Comparison of ENCODE assay signal across 19 cellular contexts in the genomic region with DNA sequence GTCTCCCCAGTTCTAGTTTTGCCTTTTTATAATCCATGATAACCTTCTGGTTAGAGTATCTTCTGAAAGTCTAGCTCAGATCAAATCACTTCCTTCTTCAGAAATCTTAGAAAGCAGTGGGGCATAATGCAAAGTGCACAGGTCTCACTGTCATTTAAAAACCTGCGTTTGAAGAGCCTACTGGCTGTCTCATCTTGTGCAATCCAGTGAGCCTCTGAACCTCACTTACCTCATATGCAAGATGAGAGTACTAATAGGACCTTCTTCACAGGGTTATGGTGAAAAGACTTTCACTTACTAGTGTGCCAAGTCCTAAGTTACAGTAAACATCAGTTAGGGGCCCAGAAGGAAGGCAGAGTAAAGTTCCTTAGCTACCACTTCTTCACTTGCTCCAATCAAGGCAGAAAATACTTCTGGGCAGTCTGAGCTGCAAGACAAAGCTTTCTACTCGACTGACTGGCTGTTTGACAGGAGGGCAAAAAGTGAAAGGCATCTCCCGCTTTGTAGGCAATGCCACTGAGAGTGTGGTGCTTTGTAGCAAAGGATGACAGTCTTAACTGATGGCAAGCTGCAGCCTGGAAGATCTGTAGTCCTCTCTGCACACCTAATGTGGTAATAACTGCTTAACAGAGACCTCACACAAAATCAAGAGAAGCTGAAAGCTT.
A peak's percentile ranks its signal among the peaks of the same experiment; 100 is the strongest.
DNase-seq lines count a peak whose midpoint lies in the region; ATAC-seq and TF ChIP-seq lines count a peak whose summit lies in the region.
"Had no signal": no experiment of that assay in that cellular context is flagged by ENCODE, and none has a peak within 500 bp of the region (broad histone marks: within the 10 kb centered on the region; RNA-seq: fewer than 3 reads in every experiment).

No MANE protein-coding gene starts in this region.

- CTCF ChIA-PET in SK-N-SH (lab: Yijun Ruan, JAX) = no interaction called here

- H3K9me2 ChIP-seq in SK-N-SH = no peaks in the 10 kb centered on the region

- peaks cover 11% of the 10 kb centered on the region for H3F3A ChIP-seq in SK-N-SH (replicated peaks; ENCODE audit: insufficient read depth)

- H3K27ac ChIP-seq in cardiac muscle cell (peak overlapping the region; percentile 96), right cardiac atrium (ENCODE audit: low read length) (no peak overlapping the region), SK-N-SH (ENCODE audit: low read depth in 2 of 2, low read length in 1 of 2) (peak overlapping the region; percentile 71 to 87)
- H3K27ac ChIP-seq: heart right ventricle, RWPE1 had no signal

- no peak overlapping the region for H3K9ac ChIP-seq in SK-N-SH

- H3K36me3 ChIP-seq in cardiac muscle cell = no peaks in the 10 kb centered on the region
- H3K36me3 ChIP-seq in SK-N-SH (replicated peaks in 1 of 2; ENCODE audit: control insufficient read depth in 1 of 2, insufficient read depth in 2 of 2, low read length in 1 of 2) = no peaks in the 10 kb centered on the region
- H3K36me3 ChIP-seq: heart right ventricle, right atrium auricular region had no signal

- no peak for DNase-seq in cardiac muscle cell (ENCODE audit: low read depth in 1 of 2, low spot score in 1 of 2)
- DNase-seq in right cardiac atrium = no peak
- DNase-seq in SK-N-SH = no peak
- DNase-seq in fibroblast of mammary gland (ENCODE audit: low read depth) = peak; percentile 15
- no peak for DNase-seq in iPS-NIHi7 (ENCODE audit: extremely low spot score)
- DNase-seq: activated CD4-positive, CD25-positive, alpha-beta regulatory T cell; activated CD8-positive, alpha-beta memory T cell treated with anti-CD3 and anti-CD28 coated beads for 24 hours; activated naive CD4-positive, alpha-beta T cell treated with anti-CD3 and anti-CD28 coated beads, Interleukin-2, amount 50 U/mL, for 16 hours; activated T-cell treated with anti-CD3 and anti-CD28 coated beads, Interleukin-2, amount 50 U/mL, for 4 hours; CD4-positive, alpha-beta T cell; endodermal cell; heart right ventricle; immature natural killer cell; T-helper 9 cell had no signal

- no peak overlapping the region for H2AFZ ChIP-seq in SK-N-SH (ENCODE audit: low read depth)

- H4K20me1 ChIP-seq in SK-N-SH (ENCODE audit: insufficient read depth) = no peaks in the 10 kb centered on the region

- peak overlapping the region; percentile 19; the same call in 1 of the 2 replicates for H3K4me2 ChIP-seq in SK-N-SH

- POLR2A ChIA-PET in SK-N-SH (lab: Yijun Ruan, JAX) = no interaction called here

- H3K9me3 ChIP-seq in cardiac muscle cell (ENCODE audit: low read depth) (no peaks in the 10 kb centered on the region), right cardiac atrium (ENCODE audit: control insufficient read depth, low read length) (no peaks in the 10 kb centered on the region), SK-N-SH (no peaks in the 10 kb centered on the region)
- H3K9me3 ChIP-seq: heart right ventricle, right atrium auricular region had no signal

- H3K4me3 ChIP-seq in cardiac muscle cell = no peak overlapping the region
- H3K4me3 ChIP-seq in right cardiac atrium (ENCODE audit: low read length) = no peak overlapping the region
- H3K4me3 ChIP-seq in SK-N-SH (ENCODE audit: low read depth in 2 of 2, low read length in 1 of 2) = no peak overlapping the region
- H3K4me3 ChIP-seq in fibroblast of mammary gland (ENCODE audit: control insufficient read depth, low read depth, low read length) = no peak overlapping the region
- H3K4me3 ChIP-seq: heart right ventricle, right atrium auricular region had no signal

- intact Hi-C loops in right cardiac atrium (cut with DNase I) = no loop called here

- ATAC-seq in right cardiac atrium = no peak
- ATAC-seq in GM18870 (IDR thresholded peaks at IDR 0.05; ENCODE audit: unreplicated experiment) = no peak
- ATAC-seq in GM19455 (IDR thresholded peaks at IDR 0.05; ENCODE audit: unreplicated experiment) = no peak
- ATAC-seq in GM18502 (IDR thresholded peaks at IDR 0.05; ENCODE audit: poor library complexity, unreplicated experiment) = no peak
- ATAC-seq: activated T-cell treated with anti-CD3 and anti-CD28 coated beads, Interleukin-2, amount 50 U/mL, for 4 hours; heart right ventricle had no signal

- no peaks in the 10 kb centered on the region for H3K79me2 ChIP-seq in SK-N-SH (ENCODE audit: insufficient read depth)

- no peak for TF ChIP-seq EP300 in SK-N-SH (IDR thresholded peaks at IDR 0.05; ENCODE audit: borderline replicate concordance in 1 of 2, low read depth in 1 of 2, low read length in 1 of 2)

- peaks cover 67% of the 10 kb centered on the region for H3K4me1 ChIP-seq in cardiac muscle cell (ENCODE audit: low read depth)
- peaks cover 2% of the 10 kb centered on the region for H3K4me1 ChIP-seq in right cardiac atrium (ENCODE audit: control insufficient read depth, insufficient read depth, low read length)
- H3K4me1 ChIP-seq in SK-N-SH (ENCODE audit: control insufficient read depth in 1 of 2, insufficient read depth in 2 of 2, low read depth in 1 of 2, low read length in 1 of 2) = peaks cover 9 to 21% of the 10 kb centered on the region in 2 experiments; a peak in 3 of 4 replicates

- TF ChIP-seq RAD21 in SK-N-SH (IDR thresholded peaks at IDR 0.05; ENCODE audit: low read length) = no peak

- 54% methylated on average over 3 of the region's 3 CpGs for WGBS in right cardiac atrium
- 18% methylated on average over 3 of the region's 3 CpGs for WGBS in SK-N-SH (ENCODE audit: low lambda C conversion rate)

- no peak for TF ChIP-seq CTCF in cardiac muscle cell (IDR thresholded peaks at IDR 0.05; ENCODE audit: low read depth, low read length)
- TF ChIP-seq CTCF in SK-N-SH (IDR thresholded peaks at IDR 0.05) = no peak
- no peak for TF ChIP-seq CTCF in fibroblast of mammary gland (conservative IDR thresholded peaks at IDR 0.05; ENCODE audit: control insufficient read depth, insufficient read depth, low read depth, low read length)

- H3K27me3 ChIP-seq in cardiac muscle cell = no peaks in the 10 kb centered on the region
- no peaks in the 10 kb centered on the region for H3K27me3 ChIP-seq in right cardiac atrium (ENCODE audit: control insufficient read depth, insufficient read depth)
- no peaks in the 10 kb centered on the region for H3K27me3 ChIP-seq in SK-N-SH (ENCODE audit: insufficient read depth)
- H3K27me3 ChIP-seq: right atrium auricular region had no signal

TF ChIP-seq in SK-N-SH, 30 proteins besides CTCF, POLR2A, EP300 and RAD21:
- TF ChIP-seq YY1 (IDR thresholded peaks at IDR 0.05; ENCODE audit: low read depth) (no peak), RXRA (IDR thresholded peaks at IDR 0.05; ENCODE audit: borderline replicate concordance, low read depth) (no peak), GATA2 (CRISPR knock-in tag; IDR thresholded peaks at IDR 0.05) (peak; percentile 58; the same call in 1 of the 2 replicates)
- TF ChIP-seq, protein P1, sequence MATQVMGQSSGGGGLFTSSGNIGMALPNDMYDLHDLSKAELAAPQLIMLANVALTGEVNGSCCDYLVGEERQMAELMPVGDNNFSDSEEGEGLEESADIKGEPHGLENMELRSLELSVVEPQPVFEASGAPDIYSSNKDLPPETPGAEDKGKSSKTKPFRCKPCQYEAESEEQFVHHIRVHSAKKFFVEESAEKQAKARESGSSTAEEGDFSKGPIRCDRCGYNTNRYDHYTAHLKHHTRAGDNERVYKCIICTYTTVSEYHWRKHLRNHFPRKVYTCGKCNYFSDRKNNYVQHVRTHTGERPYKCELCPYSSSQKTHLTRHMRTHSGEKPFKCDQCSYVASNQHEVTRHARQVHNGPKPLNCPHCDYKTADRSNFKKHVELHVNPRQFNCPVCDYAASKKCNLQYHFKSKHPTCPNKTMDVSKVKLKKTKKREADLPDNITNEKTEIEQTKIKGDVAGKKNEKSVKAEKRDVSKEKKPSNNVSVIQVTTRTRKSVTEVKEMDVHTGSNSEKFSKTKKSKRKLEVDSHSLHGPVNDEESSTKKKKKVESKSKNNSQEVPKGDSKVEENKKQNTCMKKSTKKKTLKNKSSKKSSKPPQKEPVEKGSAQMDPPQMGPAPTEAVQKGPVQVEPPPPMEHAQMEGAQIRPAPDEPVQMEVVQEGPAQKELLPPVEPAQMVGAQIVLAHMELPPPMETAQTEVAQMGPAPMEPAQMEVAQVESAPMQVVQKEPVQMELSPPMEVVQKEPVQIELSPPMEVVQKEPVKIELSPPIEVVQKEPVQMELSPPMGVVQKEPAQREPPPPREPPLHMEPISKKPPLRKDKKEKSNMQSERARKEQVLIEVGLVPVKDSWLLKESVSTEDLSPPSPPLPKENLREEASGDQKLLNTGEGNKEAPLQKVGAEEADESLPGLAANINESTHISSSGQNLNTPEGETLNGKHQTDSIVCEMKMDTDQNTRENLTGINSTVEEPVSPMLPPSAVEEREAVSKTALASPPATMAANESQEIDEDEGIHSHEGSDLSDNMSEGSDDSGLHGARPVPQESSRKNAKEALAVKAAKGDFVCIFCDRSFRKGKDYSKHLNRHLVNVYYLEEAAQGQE (IDR thresholded peaks at IDR 0.05; ENCODE audit: low read depth, low read length) = no peak
TF ChIP-seq in SK-N-SH: peak in this region for 1.
